ENCODE assay signal across 26 cellular contexts in genomic region chr4:131288441-131288840, GRCh38.
"Had no signal": no experiment of that assay in that cellular context is flagged by ENCODE, and none has a peak within 500 bp of the region (broad histone marks: within the 10 kb centered on the region; RNA-seq: fewer than 3 reads in every experiment).

No MANE protein-coding gene starts in this region.

- H3K36me3 Mint-ChIP-seq: immature natural killer cell; naive thymus-derived CD4-positive, alpha-beta T cell; stimulated activated naive B cell treated with anti-CD40 and anti-IgM and Interleukin-4, amounts not matched to agents 10 μg/mL and 1 μg/mL and 100 μg/mL, for 72 hours had no signal

- H3K9me3 ChIP-seq: ovary, prostate gland, testis, thyroid gland, transverse colon, vagina had no signal

- H3K36me3 ChIP-seq: left ventricle myocardium inferior, ovary, prostate gland, stomach, thyroid gland, transverse colon, upper lobe of left lung, vagina had no signal

- H3K4me1 Mint-ChIP-seq: immature natural killer cell; naive thymus-derived CD4-positive, alpha-beta T cell; stimulated activated naive B cell treated with anti-CD40 and anti-IgM and Interleukin-4, amounts not matched to agents 10 μg/mL and 1 μg/mL and 100 μg/mL, for 72 hours had no signal

- ATAC-seq: mucosa of descending colon; naive thymus-derived CD4-positive, alpha-beta T cell; natural killer cell treated with Interleukin-12 subunit alpha and Interleukin-12 subunit beta and Interleukin-15 and Interleukin-18, amount 100 ng/mL, for 72 hours; right cardiac atrium; sciatic nerve; stimulated activated naive B cell treated with anti-CD40 and anti-IgM and Interleukin-4, amounts not matched to agents 10 μg/mL and 1 μg/mL and 100 μg/mL, for 72 hours; stimulated activated naive CD8-positive, alpha-beta T cell treated with anti-CD3 and anti-CD28 coated beads, Interleukin-15, Interleukin-2, amounts not matched to agents 100 U/mL and 50 U/mL, for 24 hours had no signal

- H3K4me3 Mint-ChIP-seq: immature natural killer cell; natural killer cell treated with Interleukin-12 subunit alpha and Interleukin-12 subunit beta and Interleukin-15 and Interleukin-18, amount 100 ng/mL, for 72 hours; stimulated activated naive B cell treated with anti-CD40 and anti-IgM and Interleukin-4, amounts not matched to agents 10 μg/mL and 1 μg/mL and 100 μg/mL, for 72 hours had no signal

- H3K27ac ChIP-seq: left ventricle myocardium inferior, ovary, prostate gland, skin epidermis, stomach, testis, thyroid gland, transverse colon, upper lobe of left lung, vagina had no signal

- H3K27ac Mint-ChIP-seq: immature natural killer cell; naive thymus-derived CD4-positive, alpha-beta T cell; natural killer cell treated with Interleukin-12 subunit alpha and Interleukin-12 subunit beta and Interleukin-15 and Interleukin-18, amount 100 ng/mL, for 72 hours; stimulated activated naive B cell treated with anti-CD40 and anti-IgM and Interleukin-4, amounts not matched to agents 10 μg/mL and 1 μg/mL and 100 μg/mL, for 72 hours had no signal

- DNase-seq: immature natural killer cell; kidney; left ventricle myocardium inferior; midbrain; mucosa of descending colon; naive thymus-derived CD4-positive, alpha-beta T cell; ovary; retina; right cardiac atrium; stimulated activated CD4-positive, alpha-beta T cell treated with anti-CD3 and anti-CD28 coated beads, Interleukin-12 subunit alpha, Interleukin-12 subunit beta, amount 100 ng/mL, for 4 hours; stimulated activated CD4-positive, alpha-beta T cell treated with anti-CD3 and anti-CD28 coated beads, Interleukin-15, amount 100 ng/mL, for 24 hours; stimulated activated CD4-positive, alpha-beta T cell treated with anti-CD3 and anti-CD28 coated beads, Interleukin-2, amount 100 ng/mL, for 24 hours; stimulated activated CD4-positive, alpha-beta T cell treated with anti-CD3 and anti-CD28 coated beads, Interleukin-4, amount 100 ng/mL, for 1 hour; stimulated activated naive B cell treated with anti-CD40 and anti-IgM and Interleukin-4, amounts not matched to agents 10 μg/mL and 1 μg/mL and 100 μg/mL, for 72 hours; stimulated activated naive CD8-positive, alpha-beta T cell treated with anti-CD3 and anti-CD28 coated beads, Interleukin-15, Interleukin-2, amounts not matched to agents 100 U/mL and 50 U/mL, for 24 hours; stomach; testis; thyroid gland; transverse colon; upper lobe of left lung had no signal

- H3K4me3 ChIP-seq: left ventricle myocardium inferior, lung, mucosa of descending colon, ovary, prostate gland, skin epidermis, stomach, testis, thyroid gland, transverse colon, upper lobe of left lung, vagina had no signal

- H3K27me3 Mint-ChIP-seq: naive thymus-derived CD4-positive, alpha-beta T cell; natural killer cell treated with Interleukin-12 subunit alpha and Interleukin-12 subunit beta and Interleukin-15 and Interleukin-18, amount 100 ng/mL, for 72 hours; stimulated activated naive B cell treated with anti-CD40 and anti-IgM and Interleukin-4, amounts not matched to agents 10 μg/mL and 1 μg/mL and 100 μg/mL, for 72 hours had no signal

- H3K4me1 ChIP-seq: left ventricle myocardium inferior, prostate gland, stomach, testis, thyroid gland, transverse colon, upper lobe of left lung, vagina had no signal

- H3K27me3 ChIP-seq: ovary, stomach, testis, thyroid gland, transverse colon, upper lobe of left lung, vagina had no signal
